8 cellular contexts compared by ENCODE assay signal in genomic region chr6:52994789-52995078, GRCh38. TPM values are rescaled to one million over a fixed set of nuclear protein-coding genes. Genes with fewer than 3 reads are reported as not detected.
A peak's percentile ranks its signal among the peaks of the same experiment; 100 is the strongest.
DNase-seq lines count a peak whose midpoint lies in the region; ATAC-seq and TF ChIP-seq lines count a peak whose summit lies in the region.

No MANE protein-coding gene starts in this region.

- intact Hi-C loops in dorsolateral prefrontal cortex (cut with DNase I), result loop anchor here (2.0 to 10.0 kb wide), 3 partner anchors 38 to 112 kb away; no protein-coding TSS in a partner anchor

- H3K27ac ChIP-seq in VCaP, result peak overlapping the region; percentile 97
- peak overlapping the region; percentile 91 to 99 (median 98) for H3K27ac ChIP-seq in dorsolateral prefrontal cortex

- H3K27ac Mint-ChIP-seq in memory B cell, result peak overlapping the region; percentile 100

- peak overlapping the region; percentile 81 for H3K4me3 ChIP-seq in AG10803 (ENCODE audit: low read length)
- H3K4me3 ChIP-seq in dorsolateral prefrontal cortex, result peak overlapping the region; percentile 64 to 98 (median 85)

- H3K9me3 Mint-ChIP-seq in memory B cell, result peaks cover 1% of the 10 kb centered on the region

- TF ChIP-seq CTCF in AG10803 (conservative IDR thresholded peaks at IDR 0.05; ENCODE audit: low read length) (no peak), VCaP (conservative IDR thresholded peaks at IDR 0.05) (no peak), dorsolateral prefrontal cortex (IDR thresholded peaks at IDR 0.05 in 54 of 56, conservative IDR thresholded peaks at IDR 0.05 in 2 of 56; ENCODE audit: low read depth in 1 of 56, partially characterized antibody in 56 of 56) (no peak)

- no peaks in the 10 kb centered on the region for H3K27me3 Mint-ChIP-seq in memory B cell

- ATAC-seq in GM19025 (IDR thresholded peaks at IDR 0.05; ENCODE audit: low read depth, unreplicated experiment), result peak; percentile 2
- peak; percentile 15 for ATAC-seq in HG03139 (IDR thresholded peaks at IDR 0.05; ENCODE audit: unreplicated experiment)
- ATAC-seq in memory B cell (ENCODE audit: low read depth), result peak; percentile 10

- H3K4me1 Mint-ChIP-seq in memory B cell, result peaks cover 15% of the 10 kb centered on the region

- H3K27me3 ChIP-seq in dorsolateral prefrontal cortex, result no peaks in the 10 kb centered on the region

- H3K36me3 Mint-ChIP-seq in memory B cell, result no peaks in the 10 kb centered on the region

- peak overlapping the region; percentile 91 for H3K4me3 Mint-ChIP-seq in memory B cell

- peak; percentile 4 for DNase-seq in AG10803 (ENCODE audit: low read depth)
- peak in 8 of 10 donors; percentile 29 to 68 (median 44) for DNase-seq in dorsolateral prefrontal cortex
- DNase-seq in memory B cell (ENCODE audit: low spot score in 2 of 2), result no peak
- DNase-seq in superior temporal gyrus (ENCODE audit: extremely low spot score), result peak; percentile 68
- DNase-seq in DMS153 treated with DMSO at 0.1 percent for 48 hours (lab: John Stamatoyannopoulos, UW; ENCODE audit: unreplicated experiment), result no peak

RNA-seq across cellular contexts. Expression of gene GSTA4, which starts 0.3 kb away (rescaled TPM):
- 10 to 100 TPM; 26.7 to 82.7 (median 57.8) TPM for total RNA-seq in dorsolateral prefrontal cortex

Comparison
In these comparisons a context has a peak if more than half of its experiments do, and no peak if none do; other contexts are left out.
1. DNase-seq: peak in AG10803 (single experiment), dorsolateral prefrontal cortex (8 of 10) and superior temporal gyrus (single experiment); none in memory B cell (0 of 2) and DMS153 treated with DMSO at 0.1 percent for 48 hours (single experiment).
2. Peak in every context shown above with its lines, with median percentiles within 50 percentile points of each other: ATAC-seq.